ENCODE assay signal across 21 cellular contexts in the genomic region with DNA sequence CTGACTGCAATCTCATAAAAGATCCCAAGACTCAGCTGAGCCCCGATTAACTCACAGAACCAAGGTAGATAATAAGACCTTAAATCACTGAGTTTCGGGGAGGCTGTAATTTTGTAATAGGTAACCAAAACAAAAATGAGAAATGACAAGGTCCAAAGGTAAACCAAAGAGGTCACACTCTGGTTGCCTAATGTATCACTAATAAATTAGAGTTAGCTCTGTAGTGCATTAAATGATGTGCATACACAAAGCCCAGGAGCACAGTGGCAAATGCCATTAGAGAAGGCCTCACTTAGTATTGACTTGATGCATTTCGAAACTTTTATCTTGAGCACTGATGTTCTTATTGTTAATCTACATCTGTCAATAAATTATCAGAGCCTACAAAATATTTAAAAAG.
DNase-seq lines count a peak whose midpoint lies in the region; ATAC-seq and TF ChIP-seq lines count a peak whose summit lies in the region.
"Had no signal": no experiment of that assay in that cellular context is flagged by ENCODE, and none has a peak within 500 bp of the region (broad histone marks: within the 10 kb centered on the region; RNA-seq: fewer than 3 reads in every experiment).

No MANE protein-coding gene starts in this region.

- H3K9me3 ChIP-seq in right lobe of liver, result no peaks in the 10 kb centered on the region
- no peaks in the 10 kb centered on the region for H3K9me3 ChIP-seq in gastroesophageal sphincter
- H3K9me3 ChIP-seq: A549, Caco-2 had no signal

- TF ChIP-seq EP300 in gastroesophageal sphincter (IDR thresholded peaks at IDR 0.05), result no peak

- H3K27ac ChIP-seq in right lobe of liver, result no peak overlapping the region
- H3K27ac ChIP-seq in gastroesophageal sphincter, result no peak overlapping the region
- H3K27ac ChIP-seq: 22Rv1, A549, C4-2B, GM23248 had no signal

- WGBS in right lobe of liver (ENCODE audit: insufficient coverage, low coverage, low lambda C conversion rate, missing lambda C conversion rate), result 56% methylated on average over 3 of the region's 3 CpGs
- WGBS in gastroesophageal sphincter (ENCODE audit: low coverage in 1 of 2), 2 donors, result 94 to 100% methylated on average over 2 to 3 of the region's 3 CpGs

- H3K27ac Mint-ChIP-seq in activated naive CD4-positive, alpha-beta T cell treated with anti-CD3 and anti-CD28 coated beads, Interleukin-2, amount 10 ng/mL, durations not matched to agents 7 days and 5 days, result no peak overlapping the region
- H3K27ac Mint-ChIP-seq: CD4-positive, alpha-beta T cell; HFFc6 had no signal

- DNase-seq in NCI-H82 (lab: John Stamatoyannopoulos, UW) (peak; percentile 22), NCI-H82 treated with DMSO at 0.1 percent for 48 hours (lab: John Stamatoyannopoulos, UW; ENCODE audit: unreplicated experiment) (no peak), right lobe of liver (no peak), DMS79 treated with DMSO at 0.1 percent for 48 hours (lab: John Stamatoyannopoulos, UW) (no peak)
- no peak for DNase-seq in activated naive CD4-positive, alpha-beta T cell treated with anti-CD3 and anti-CD28 coated beads, Interleukin-2, amount 10 ng/mL, durations not matched to agents 7 days and 5 days
- DNase-seq: AML-193; Caco-2; CD4-positive, alpha-beta T cell; DMS153; DMS79; GF-D8; GM23248; HFFc6; KG1 had no signal

- no peak overlapping the region for H3K4me3 Mint-ChIP-seq in activated naive CD4-positive, alpha-beta T cell treated with anti-CD3 and anti-CD28 coated beads, Interleukin-2, amount 10 ng/mL, durations not matched to agents 7 days and 5 days
- H3K4me3 Mint-ChIP-seq: CD4-positive, alpha-beta T cell; HFFc6 had no signal

- H3K27me3 ChIP-seq in right lobe of liver (no peaks in the 10 kb centered on the region), gastroesophageal sphincter (no peaks in the 10 kb centered on the region)

- H3K4me1 ChIP-seq in right lobe of liver (peaks cover 0 to 9% (median 2%) of the 10 kb centered on the region in 4 donors), gastroesophageal sphincter (peaks cover 0 to 29% (median 3%) of the 10 kb centered on the region in 3 donors)

- H3K27me3 Mint-ChIP-seq in activated naive CD4-positive, alpha-beta T cell treated with anti-CD3 and anti-CD28 coated beads, Interleukin-2, amount 10 ng/mL, durations not matched to agents 7 days and 5 days, result no peaks in the 10 kb centered on the region
- H3K27me3 Mint-ChIP-seq: CD4-positive, alpha-beta T cell had no signal

- CTCF ChIA-PET in activated naive CD4-positive, alpha-beta T cell treated with anti-CD3 and anti-CD28 coated beads, Interleukin-2, amount 10 ng/mL, durations not matched to agents 7 days and 5 days (lab: Charles Lee), result interaction anchor here (0.6 kb wide), 1 partner anchor 1192 kb away, joined by 3 read pairs; no protein-coding TSS in a partner anchor

- no peaks in the 10 kb centered on the region for H3K9me3 Mint-ChIP-seq in activated naive CD4-positive, alpha-beta T cell treated with anti-CD3 and anti-CD28 coated beads, Interleukin-2, amount 10 ng/mL, durations not matched to agents 7 days and 5 days
- H3K9me3 Mint-ChIP-seq: CD4-positive, alpha-beta T cell; HFFc6 had no signal

- no peak for TF ChIP-seq POLR2A in right lobe of liver (IDR thresholded peaks at IDR 0.05)
- no peak for TF ChIP-seq POLR2A in gastroesophageal sphincter (IDR thresholded peaks at IDR 0.05)

- TF ChIP-seq CTCF in right lobe of liver (IDR thresholded peaks at IDR 0.05) (no peak), gastroesophageal sphincter (IDR thresholded peaks at IDR 0.05) (no peak)

- no peaks in the 10 kb centered on the region for H3K4me1 Mint-ChIP-seq in activated naive CD4-positive, alpha-beta T cell treated with anti-CD3 and anti-CD28 coated beads, Interleukin-2, amount 10 ng/mL, durations not matched to agents 7 days and 5 days

- H3K36me3 ChIP-seq in right lobe of liver, result no peaks in the 10 kb centered on the region
- no peaks in the 10 kb centered on the region for H3K36me3 ChIP-seq in gastroesophageal sphincter

- ATAC-seq in GM18907 (IDR thresholded peaks at IDR 0.05; ENCODE audit: unreplicated experiment) (peak; percentile 50), HG03432 (IDR thresholded peaks at IDR 0.05; ENCODE audit: unreplicated experiment) (peak; percentile 43), right lobe of liver (peak in 3 of 4 donors; percentile 28 to 58 (median 48)), gastroesophageal sphincter (no peak)
- ATAC-seq: A549, HCT116 had no signal

- H3K36me3 Mint-ChIP-seq in activated naive CD4-positive, alpha-beta T cell treated with anti-CD3 and anti-CD28 coated beads, Interleukin-2, amount 10 ng/mL, durations not matched to agents 7 days and 5 days, result peaks cover 3% of the 10 kb centered on the region

- H3K4me3 ChIP-seq in right lobe of liver (no peak overlapping the region), gastroesophageal sphincter (no peak overlapping the region)
- H3K4me3 ChIP-seq: A549, GM23248 had no signal

- intact Hi-C loops in right lobe of liver (cut with DNase I), result no loop called here
